ENCODE assay signal across 23 cellular contexts in the genomic region with DNA sequence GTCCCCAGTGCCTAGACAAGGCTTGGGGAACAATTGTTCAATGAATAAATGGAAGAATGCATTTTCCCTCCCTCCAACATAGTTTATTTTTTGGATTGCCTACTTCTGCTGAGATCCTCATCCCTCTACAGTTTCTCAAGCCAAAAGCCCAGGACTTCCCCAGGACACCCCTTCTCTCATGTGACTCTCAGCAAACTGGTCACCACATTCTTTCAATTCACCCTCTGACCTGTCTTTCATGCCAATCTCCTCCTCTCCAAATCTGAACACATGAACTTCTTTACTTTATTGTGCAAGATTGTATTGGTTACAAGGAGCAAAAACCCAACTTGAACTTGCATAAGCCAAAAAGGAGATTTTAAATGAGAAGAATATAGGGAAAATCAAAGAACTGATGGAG.
DNase-seq lines count a peak whose midpoint lies in the region; ATAC-seq, FAIRE-seq and TF ChIP-seq lines count a peak whose summit lies in the region.
"Had no signal": no experiment of that assay in that cellular context is flagged by ENCODE, and none has a peak within 500 bp of the region (broad histone marks: within the 10 kb centered on the region; RNA-seq: fewer than 3 reads in every experiment).

No MANE protein-coding gene starts in this region.

- no peak for FAIRE-seq in small intestine (lab: Jason Lieb, UNC)
- FAIRE-seq: endometrium, GM12878, TTC549 had no signal

- DNase-seq in GM04503 (ENCODE audit: low read depth): peak; percentile 54
- DNase-seq in coronary artery (ENCODE audit: low spot score): no peak
- no peak for DNase-seq in lower lobe of right lung
- no peak for DNase-seq in small intestine
- DNase-seq in superior temporal gyrus (ENCODE audit: extremely low spot score): no peak
- DNase-seq in DMS153 treated with DMSO at 0.1 percent for 48 hours (lab: John Stamatoyannopoulos, UW; ENCODE audit: unreplicated experiment): no peak
- DNase-seq: activated CD4-positive, alpha-beta memory T cell treated with anti-CD3 and anti-CD28 coated beads for 36 hours; BE2C; DND-41; hippocampal formation; KG1; left cardiac atrium; NCI-H1417 treated with DMSO at 0.1 percent for 48 hours; NCI-H446; nephron progenitor cell; stimulated activated naive CD8-positive, alpha-beta T cell treated with anti-CD3 and anti-CD28 coated beads, Interleukin-15, Interleukin-2, amounts not matched to agents 100 U/mL and 50 U/mL, for 24 hours had no signal

- intact Hi-C loops in lower lobe of right lung (cut with DNase I): no loop called here

- H3K4me1 ChIP-seq in lower lobe of right lung (peaks cover 64% of the 10 kb centered on the region), stomach smooth muscle (ENCODE audit: control insufficient read depth, insufficient read depth, low read length) (peaks cover 21% of the 10 kb centered on the region), small intestine (ENCODE audit: control insufficient read depth in 2 of 2, insufficient read depth in 1 of 2, low read depth in 1 of 2, low read length in 1 of 2) (peaks cover 10 to 14% of the 10 kb centered on the region in 2 donors)
- H3K4me1 ChIP-seq: BE2C had no signal

- ATAC-seq in lower lobe of right lung: no peak
- ATAC-seq in GM21526 (IDR thresholded peaks at IDR 0.05; ENCODE audit: low FRiP score, unreplicated experiment): no peak
- ATAC-seq: GM12878; stimulated activated naive CD8-positive, alpha-beta T cell treated with anti-CD3 and anti-CD28 coated beads, Interleukin-15, Interleukin-2, amounts not matched to agents 100 U/mL and 50 U/mL, for 24 hours had no signal

- H3K36me3 ChIP-seq in lower lobe of right lung (no peaks in the 10 kb centered on the region), stomach smooth muscle (ENCODE audit: control insufficient read depth in 2 of 2, insufficient read depth in 2 of 2, low read length in 2 of 2) (no peaks in the 10 kb centered on the region), small intestine (ENCODE audit: control insufficient read depth in 2 of 2, insufficient read depth in 2 of 2, low read length in 2 of 2) (no peaks in the 10 kb centered on the region)
- H3K36me3 ChIP-seq: BE2C, SJSA1 had no signal

- no peak for TF ChIP-seq CTCF in coronary artery (IDR thresholded peaks at IDR 0.05)
- no peak for TF ChIP-seq CTCF in lower lobe of right lung (IDR thresholded peaks at IDR 0.05)

- H3K27ac ChIP-seq in coronary artery (peak overlapping the region; percentile 82), lower lobe of right lung (peak overlapping the region; percentile 59), stomach smooth muscle (ENCODE audit: low read length) (peak overlapping the region; percentile 11), small intestine (ENCODE audit: low read depth in 1 of 2, low read length in 1 of 2) (peak overlapping the region in 1 of 2 donors; percentile 16)
- H3K27ac ChIP-seq: SJSA1 had no signal

- no peaks in the 10 kb centered on the region for H3K27me3 ChIP-seq in lower lobe of right lung (ENCODE audit: low read depth)
- no peaks in the 10 kb centered on the region for H3K27me3 ChIP-seq in stomach smooth muscle (ENCODE audit: control insufficient read depth in 1 of 2, insufficient read depth in 2 of 2, low read length in 2 of 2)
- H3K27me3 ChIP-seq in small intestine (ENCODE audit: control insufficient read depth in 2 of 2, insufficient read depth in 2 of 2, low read length in 2 of 2): no peaks in the 10 kb centered on the region
- H3K27me3 ChIP-seq: BE2C, SJSA1 had no signal

- H3K9me3 ChIP-seq in lower lobe of right lung (no peaks in the 10 kb centered on the region), stomach smooth muscle (ENCODE audit: control insufficient read depth in 2 of 2, low read length in 2 of 2) (no peaks in the 10 kb centered on the region), small intestine (ENCODE audit: control insufficient read depth, low read depth) (no peaks in the 10 kb centered on the region)
- H3K9me3 ChIP-seq: BE2C, SJSA1 had no signal

- H3K4me3 ChIP-seq in coronary artery (no peak overlapping the region), lower lobe of right lung (no peak overlapping the region), stomach smooth muscle (ENCODE audit: low read length in 2 of 2) (no peak overlapping the region), small intestine (ENCODE audit: low read depth in 1 of 2, low read length in 2 of 2) (no peak overlapping the region)
- H3K4me3 ChIP-seq: GM12878, SJSA1, skin epidermis had no signal

- no peak overlapping the region for H3K9ac ChIP-seq in stomach smooth muscle (ENCODE audit: low read length in 2 of 2)
